In the genomic region with DNA sequence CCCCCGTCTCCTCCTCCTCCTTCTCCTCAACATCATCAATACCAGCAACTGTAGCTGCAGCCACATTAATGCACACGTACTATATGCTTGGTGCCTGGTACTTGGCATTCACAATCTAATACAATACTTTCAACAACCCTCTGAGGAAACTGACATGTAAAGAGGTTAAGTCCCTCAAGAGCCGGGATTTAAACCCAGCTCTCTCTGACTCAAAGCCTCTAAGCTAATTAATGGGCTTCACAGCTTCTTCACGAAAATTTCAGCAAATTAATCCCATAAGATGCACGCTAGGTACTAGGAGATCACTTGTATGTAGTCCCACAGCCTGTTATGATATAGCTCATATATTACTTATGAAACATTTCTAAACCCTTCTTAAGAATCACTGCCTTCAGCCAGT, we compare ENCODE assay signal across 22 cellular contexts.
A peak's percentile ranks its signal among the peaks of the same experiment; 100 is the strongest.
DNase-seq lines count a peak whose midpoint lies in the region; TF ChIP-seq lines count a peak whose summit lies in the region.
"Had no signal": no experiment of that assay in that cellular context is flagged by ENCODE, and none has a peak within 500 bp of the region (broad histone marks: within the 10 kb centered on the region; RNA-seq: fewer than 3 reads in every experiment).

No MANE protein-coding gene starts in this region.

- WGBS in hepatocyte (ENCODE audit: low lambda C conversion rate, missing lambda C conversion rate) = 88% methylated on average over 5 of the region's 5 CpGs

- H3K27me3 Mint-ChIP-seq in activated CD4-positive, alpha-beta T cell treated with anti-CD3 and anti-CD28 coated beads, Interleukin-2, amount 10 ng/mL, durations not matched to agents 24 days and 14 days = peaks cover 3% of the 10 kb centered on the region
- H3K27me3 Mint-ChIP-seq: B cell had no signal

- no peak overlapping the region for H3K4me3 ChIP-seq in hepatocyte
- no peak overlapping the region for H3K4me3 ChIP-seq in retinal pigment epithelial cell (ENCODE audit: low read length)
- H3K4me3 ChIP-seq: Peyer's patch had no signal

- no peak for TF ChIP-seq CTCF in hepatocyte (IDR thresholded peaks at IDR 0.05; ENCODE audit: poor library complexity)
- TF ChIP-seq CTCF in retinal pigment epithelial cell (conservative IDR thresholded peaks at IDR 0.05; ENCODE audit: low read depth, low read length) = no peak

- H3K36me3 ChIP-seq in hepatocyte (replicated peaks; ENCODE audit: insufficient read depth, low read depth) = no peaks in the 10 kb centered on the region

- no peaks in the 10 kb centered on the region for H3K9me3 ChIP-seq in hepatocyte (ENCODE audit: low read depth)
- H3K9me3 ChIP-seq: Caco-2, Peyer's patch had no signal

- peak overlapping the region; percentile 63 for H3K27ac ChIP-seq in hepatocyte
- H3K27ac ChIP-seq: HL-60, Peyer's patch had no signal

- no peaks in the 10 kb centered on the region for H3K4me1 ChIP-seq in hepatocyte (ENCODE audit: insufficient read depth)
- H3K4me1 ChIP-seq: Peyer's patch had no signal

- no peak overlapping the region for H3K4me2 ChIP-seq in hepatocyte

- no peak overlapping the region for H2AFZ ChIP-seq in hepatocyte

- H3K4me3 Mint-ChIP-seq in activated CD4-positive, alpha-beta T cell treated with anti-CD3 and anti-CD28 coated beads, Interleukin-2, amount 10 ng/mL, durations not matched to agents 24 days and 14 days = no peak overlapping the region
- H3K4me3 Mint-ChIP-seq: B cell, H9, IgD-negative memory B cell had no signal

- H3K79me2 ChIP-seq in hepatocyte = peaks cover 14% of the 10 kb centered on the region

- no peaks in the 10 kb centered on the region for H3K9me2 ChIP-seq in hepatocyte (replicated peaks; ENCODE audit: insufficient read depth)

- H3K9me3 Mint-ChIP-seq in activated CD4-positive, alpha-beta T cell treated with anti-CD3 and anti-CD28 coated beads, Interleukin-2, amount 10 ng/mL, durations not matched to agents 24 days and 14 days = no peaks in the 10 kb centered on the region

- H4K20me1 ChIP-seq in hepatocyte (ENCODE audit: insufficient read depth, poor library complexity, severe bottlenecking) = no peaks in the 10 kb centered on the region

- H3K4me1 Mint-ChIP-seq in activated CD4-positive, alpha-beta T cell treated with anti-CD3 and anti-CD28 coated beads, Interleukin-2, amount 10 ng/mL, durations not matched to agents 24 days and 14 days = no peaks in the 10 kb centered on the region
- H3K4me1 Mint-ChIP-seq: B cell had no signal

- no peaks in the 10 kb centered on the region for H3K36me3 Mint-ChIP-seq in activated CD4-positive, alpha-beta T cell treated with anti-CD3 and anti-CD28 coated beads, Interleukin-2, amount 10 ng/mL, durations not matched to agents 24 days and 14 days (ENCODE audit: low read depth)

- peak; percentile 64 for DNase-seq in D341Med (ENCODE audit: low spot score)
- peak; percentile 93 for DNase-seq in NCI-H82 treated with DMSO at 0.1 percent for 48 hours (lab: John Stamatoyannopoulos, UW; ENCODE audit: unreplicated experiment)
- DNase-seq in hepatocyte (ENCODE audit: low spot score) = no peak
- peak; percentile 85 for DNase-seq in retinal pigment epithelial cell (ENCODE audit: low read depth)
- DNase-seq in activated CD4-positive, alpha-beta T cell treated with anti-CD3 and anti-CD28 coated beads, Interleukin-2, amount 10 ng/mL, durations not matched to agents 24 days and 14 days = no peak
- no peak for DNase-seq in midbrain (lab: John Stamatoyannopoulos, UW)
- no peak for DNase-seq in stimulated activated CD4-positive, alpha-beta T cell treated with anti-CD3 and anti-CD28 coated beads, Interleukin-4, amount 100 ng/mL, for 24 hours
- DNase-seq in NCI-H526 (lab: John Stamatoyannopoulos, UW) = no peak
- DNase-seq: 8988T; Caco-2; EL; H9; Karpas-422; NCI-H1436; NCI-H1930; NCI-H345; NCI-H69; NK-92 treated with Interleukin-12 subunit alpha and Interleukin-12 subunit beta, amount 100 ng/mL, for 24 hours; Peyer's patch had no signal

- no peaks in the 10 kb centered on the region for H3K27me3 ChIP-seq in hepatocyte
- H3K27me3 ChIP-seq: Peyer's patch had no signal

- no peak overlapping the region for H3K27ac Mint-ChIP-seq in activated CD4-positive, alpha-beta T cell treated with anti-CD3 and anti-CD28 coated beads, Interleukin-2, amount 10 ng/mL, durations not matched to agents 24 days and 14 days
- H3K27ac Mint-ChIP-seq: B cell, IgD-negative memory B cell had no signal

- intact Hi-C loops in activated CD4-positive, alpha-beta T cell treated with anti-CD3 and anti-CD28 coated beads, Interleukin-2, amount 10 ng/mL, durations not matched to agents 24 days and 14 days (cut with micrococcal nuclease) = no loop called here

Comparison
In these comparisons a context has a peak if more than half of its experiments do, and no peak if none do; other contexts are left out.
1. DNase-seq: peak in D341Med (single experiment), NCI-H82 treated with DMSO at 0.1 percent for 48 hours (single experiment) and retinal pigment epithelial cell (single experiment); none in hepatocyte (single experiment), activated CD4-positive, alpha-beta T cell treated with anti-CD3 and anti-CD28 coated beads, Interleukin-2, amount 10 ng/mL, durations not matched to agents 24 days and 14 days (single experiment), midbrain (single experiment), stimulated activated CD4-positive, alpha-beta T cell treated with anti-CD3 and anti-CD28 coated beads, Interleukin-4, amount 100 ng/mL, for 24 hours (single experiment) and NCI-H526 (0 of 2).